ENCODE assay signal across 22 cellular contexts in genomic region chr5:55680353-55680752, GRCh38. TPM values are rescaled to one million over a fixed set of nuclear protein-coding genes. Genes with fewer than 3 reads are reported as not detected.
A peak's percentile ranks its signal among the peaks of the same experiment; 100 is the strongest.
DNase-seq lines count a peak whose midpoint lies in the region; ATAC-seq and TF ChIP-seq lines count a peak whose summit lies in the region.
"Had no signal": no experiment of that assay in that cellular context is flagged by ENCODE, and none has a peak within 500 bp of the region (broad histone marks: within the 10 kb centered on the region; RNA-seq: fewer than 3 reads in every experiment).

No MANE protein-coding gene starts in this region.

- H3K4me1 Mint-ChIP-seq in GM23338: peaks cover 6% of the 10 kb centered on the region; the same call in 2 of the 3 replicates
- H3K4me1 Mint-ChIP-seq: IgD-negative memory B cell had no signal

- no peaks in the 10 kb centered on the region for H3K9me3 Mint-ChIP-seq in GM23338
- H3K9me3 Mint-ChIP-seq: activated CD4-positive, alpha-beta memory T cell treated with anti-CD3 and anti-CD28 coated beads for 36 hours; activated T-cell treated with anti-CD3 and anti-CD28 coated beads, Interleukin-2, amount 50 U/mL, for 4 hours; IgD-negative memory B cell; immature natural killer cell had no signal

- H3K79me2 ChIP-seq in GM23338 (replicated peaks; ENCODE audit: insufficient read depth): no peaks in the 10 kb centered on the region

- no peak for TF ChIP-seq POLR2A in sigmoid colon (IDR thresholded peaks at IDR 0.05)

- no peak overlapping the region for H3K4me3 Mint-ChIP-seq in GM23338
- H3K4me3 Mint-ChIP-seq: activated CD4-positive, alpha-beta memory T cell treated with anti-CD3 and anti-CD28 coated beads for 36 hours; activated naive CD8-positive, alpha-beta T cell; activated T-cell treated with anti-CD3 and anti-CD28 coated beads, Interleukin-2, amount 50 U/mL, for 4 hours; IgD-negative memory B cell; immature natural killer cell had no signal

- H3K27me3 ChIP-seq in GM23338 (ENCODE audit: insufficient read depth) (no peaks in the 10 kb centered on the region), WERI-Rb-1 (ENCODE audit: insufficient read depth, low read depth, severe bottlenecking) (no peaks in the 10 kb centered on the region), layer of hippocampus (ENCODE audit: control insufficient read depth, insufficient read depth, low read length) (no peaks in the 10 kb centered on the region), sigmoid colon (no peaks in the 10 kb centered on the region)
- H3K27me3 ChIP-seq: BE2C had no signal

- H3K36me3 Mint-ChIP-seq in GM23338 (ENCODE audit: low read depth): no peaks in the 10 kb centered on the region
- H3K36me3 Mint-ChIP-seq: activated CD4-positive, alpha-beta memory T cell treated with anti-CD3 and anti-CD28 coated beads for 36 hours had no signal

- H3K4me2 ChIP-seq in GM23338: no peak overlapping the region

- ATAC-seq in GM23338: peak; percentile 46
- no peak for ATAC-seq in HG03139 (IDR thresholded peaks at IDR 0.05; ENCODE audit: unreplicated experiment)
- no peak for ATAC-seq in GM21737 (IDR thresholded peaks at IDR 0.05; ENCODE audit: unreplicated experiment)
- ATAC-seq: activated T-cell treated with anti-CD3 and anti-CD28 coated beads, Interleukin-2, amount 50 U/mL, for 4 hours had no signal

- no peaks in the 10 kb centered on the region for H3F3A ChIP-seq in GM23338 (replicated peaks; ENCODE audit: low read depth)

- H3K9me3 ChIP-seq in WERI-Rb-1 (ENCODE audit: severe bottlenecking): no peaks in the 10 kb centered on the region
- H3K9me3 ChIP-seq in sigmoid colon: no peaks in the 10 kb centered on the region
- H3K9me3 ChIP-seq: BE2C had no signal

- H2AFZ ChIP-seq in GM23338: no peak overlapping the region

- H3K4me3 ChIP-seq in GM23338 (no peak overlapping the region), WERI-Rb-1 (ENCODE audit: low read depth, low read length) (no peak overlapping the region), sigmoid colon (no peak overlapping the region)

- H3K9me2 ChIP-seq in GM23338 (ENCODE audit: insufficient read depth): no peaks in the 10 kb centered on the region

- H4K20me1 ChIP-seq in GM23338 (replicated peaks; ENCODE audit: insufficient read depth): no peaks in the 10 kb centered on the region

- H3K36me3 ChIP-seq in GM23338 (ENCODE audit: insufficient read depth): no peaks in the 10 kb centered on the region
- H3K36me3 ChIP-seq in WERI-Rb-1: no peaks in the 10 kb centered on the region
- H3K36me3 ChIP-seq in sigmoid colon: no peaks in the 10 kb centered on the region
- H3K36me3 ChIP-seq: BE2C had no signal

- 79 to 84% methylated on average over 2 of the region's 2 CpGs for WGBS in sigmoid colon, 2 donors

- DNase-seq in GM23338 (ENCODE audit: low spot score) (no peak), WERI-Rb-1 (peak; percentile 21), sigmoid colon (no peak), NCI-H2196 treated with DMSO at 0.1 percent for 48 hours (lab: John Stamatoyannopoulos, UW; ENCODE audit: unreplicated experiment) (no peak), A172 (ENCODE audit: low spot score) (no peak)
- DNase-seq: activated CD4-positive, alpha-beta memory T cell treated with anti-CD3 and anti-CD28 coated beads for 36 hours; activated T-cell treated with anti-CD3 and anti-CD28 coated beads, Interleukin-2, amount 50 U/mL, for 4 hours; BE2C; immature natural killer cell; NCI-H2081; NCI-H748 treated with DMSO at 0.1 percent for 48 hours; stimulated activated CD4-positive, alpha-beta T cell treated with anti-CD3 and anti-CD28 coated beads, Interleukin-4, amount 100 ng/mL, for 4 hours; stimulated activated CD8-positive, alpha-beta memory T cell treated with anti-CD3 and anti-CD28 coated beads, Interleukin-4, amount 100 ng/mL, for 48 hours had no signal

- H3K27ac ChIP-seq in GM23338 (ENCODE audit: low read depth) (no peak overlapping the region), WERI-Rb-1 (no peak overlapping the region; the same call in 1 of the 2 replicates), layer of hippocampus (ENCODE audit: low read depth, low read length) (peak overlapping the region; percentile 24), sigmoid colon (peak overlapping the region in 3 of 4 donors; percentile 43 to 52 (median 49))

- peak overlapping the region; percentile 96 for H3K27ac Mint-ChIP-seq in GM23338
- H3K27ac Mint-ChIP-seq: activated CD4-positive, alpha-beta memory T cell treated with anti-CD3 and anti-CD28 coated beads for 36 hours; activated naive CD8-positive, alpha-beta T cell; IgD-negative memory B cell; immature natural killer cell had no signal

- peaks cover 3% of the 10 kb centered on the region for H3K27me3 Mint-ChIP-seq in GM23338 (ENCODE audit: insufficient read depth, low read depth, poor library complexity)
- H3K27me3 Mint-ChIP-seq: activated CD4-positive, alpha-beta memory T cell treated with anti-CD3 and anti-CD28 coated beads for 36 hours; activated naive CD8-positive, alpha-beta T cell; IgD-negative memory B cell had no signal

- H3K4me1 ChIP-seq in GM23338 (ENCODE audit: insufficient read depth) (no peaks in the 10 kb centered on the region), sigmoid colon (peaks cover 0 to 43% (median 33%) of the 10 kb centered on the region in 4 donors)
- H3K4me1 ChIP-seq: BE2C had no signal

- TF ChIP-seq CTCF in GM23338 (conservative IDR thresholded peaks at IDR 0.05; ENCODE audit: low read depth in 2 of 2) (no peak), WERI-Rb-1 (IDR thresholded peaks at IDR 0.05; ENCODE audit: low read depth, low read length) (no peak), sigmoid colon (IDR thresholded peaks at IDR 0.05) (no peak)

- no peak for TF ChIP-seq EP300 in sigmoid colon (IDR thresholded peaks at IDR 0.05)

- intact Hi-C loops in sigmoid colon (cut with DNase I): no loop called here

TF ChIP-seq in GM23338, 12 proteins besides CTCF, POLR2A, EP300 and RAD21 (continues in another document):
- TF ChIP-seq ZNF462 (CRISPR knock-in tag; IDR thresholded peaks at IDR 0.05): no peak

RNA-seq across cellular contexts. Expression of gene SLC38A9, which starts 31.8 kb away (rescaled TPM):
- 57.0 and 64.8 TPM in 2 replicates for total RNA-seq in GM23338 (2014; rRNA removed; shearing (Covaris generic))
- polyA plus RNA-seq in GM23338 (2016; fragmentation: Nextera tagmentation; extraction: Ambion mirVana) (28.6 and 30.8 TPM in 2 replicates), sigmoid colon (10 to 100 TPM in 1 of 3 donors, 1 to 10 TPM in 2; 2.4 to 10.2 (median 3.0) TPM)
- 10 to 100 TPM; 12.5 to 56.5 (median 21.9) TPM for total RNA-seq in sigmoid colon
- 30.2 and 33.1 TPM in 2 replicates for total RNA-seq in A172 (2014; rRNA removed; shearing (Covaris generic))

RNA-seq across cellular contexts. Expression of gene DDX4, which starts 57.5 kb away (rescaled TPM):
- 0.83 TPM in 1 of 2 replicates, not detected in the other for total RNA-seq in GM23338 (2014; rRNA removed; shearing (Covaris generic))
- not detected in 2 replicates for polyA plus RNA-seq in GM23338 (2016; fragmentation: Nextera tagmentation; extraction: Ambion mirVana)
- total RNA-seq in sigmoid colon: under 1 TPM in 1 of 4 donors, not detected in 3; 0.33 TPM
- polyA plus RNA-seq in sigmoid colon: not detected
- total RNA-seq in A172 (2014; rRNA removed; shearing (Covaris generic)): not detected in 2 replicates
- total RNA-seq: activated CD4-positive, alpha-beta memory T cell treated with anti-CD3 and anti-CD28 coated beads for 36 hours; dermis microvascular lymphatic vessel endothelial cell; lung microvascular endothelial cell; RPMI7951 had no signal
- polyA plus RNA-seq: esophagus, IgD-negative memory B cell, immature natural killer cell had no signal

Comparison
In these comparisons a context has a peak if more than half of its experiments do, and no peak if none do; other contexts are left out.
1. H3K27ac ChIP-seq: peak in layer of hippocampus (single experiment) and sigmoid colon (3 of 4); none in GM23338 (single experiment) and WERI-Rb-1 (single experiment).